Comparison of ENCODE assay signal across 8 cellular contexts in genomic region chr9:63817622-63818518, GRCh38.
DNase-seq lines count a peak whose midpoint lies in the region; ATAC-seq, FAIRE-seq and TF ChIP-seq lines count a peak whose summit lies in the region.

No MANE protein-coding gene starts in this region.

- FAIRE-seq in H1 (lab: Jason Lieb, UNC): no peak

- H3K56ac ChIP-seq in H1 (replicated peaks; ENCODE audit: insufficient read length, low read depth, low read length): no peak overlapping the region

- H2BK12ac ChIP-seq in H1 (ENCODE audit: low read depth, low read length): no peak overlapping the region

- H3K4me2 ChIP-seq in H1 (ENCODE audit: insufficient read depth in 1 of 2, low read depth in 2 of 2, low read length in 2 of 2): peak overlapping the region; percentile 63 to 96

- no peak overlapping the region for H3K14ac ChIP-seq in H1 (ENCODE audit: insufficient read length)

- no peak overlapping the region for H2BK15ac ChIP-seq in H1 (ENCODE audit: low read length)

- H2AFZ ChIP-seq in H1 (ENCODE audit: low read length): no peak overlapping the region

- peaks cover 8 to 32% (median 22%) of the 10 kb centered on the region in 4 experiments for H3K27me3 ChIP-seq in H1 (replicated peaks in 1 of 4; ENCODE audit: control insufficient read depth in 3 of 4, extremely low read depth in 1 of 4, insufficient read depth in 3 of 4, low read length in 3 of 4)

- WGBS in H1 (ENCODE audit: extremely low coverage in 1 of 2, insufficient coverage in 1 of 2, insufficient read length in 1 of 2, insufficient replicate concordance in 2 of 2, low coverage in 1 of 2, low lambda C conversion rate in 2 of 2, missing lambda C conversion rate in 1 of 2), 2 experiments: 38% methylated on average over 40 of the region's 41 CpGs; no CpG with 5 or more reads in 1 of the 2 experiments

- no peak overlapping the region for H2BK5ac ChIP-seq in H1 (ENCODE audit: low read depth, low read length)

- H4K5ac ChIP-seq in H1 (ENCODE audit: insufficient read length, low read depth, low read length): no peak overlapping the region

- peak overlapping the region in 3 of 4 experiments; percentile 11 to 56 (median 38); a peak in 5 of 8 replicates for H3K4me3 ChIP-seq in H1 (ENCODE audit: extremely low read depth in 1 of 4, insufficient read depth in 2 of 4, low read depth in 3 of 4, low read length in 4 of 4)

- H4K8ac ChIP-seq in H1 (ENCODE audit: extremely low read depth, insufficient read depth, low read length): no peak overlapping the region

- CTCF ChIA-PET in H1 (lab: Charles Lee; ENCODE audit: partially characterized antibody): interaction anchor here (1.3 to 1.8 kb wide), 3 partner anchors 953 to 1018 kb away, joined by 3 to 6 read pairs (median 5); no protein-coding TSS in a partner anchor

- TF ChIP-seq CTCF in H1 (IDR thresholded peaks at IDR 0.05; ENCODE audit: control extremely low read depth in 1 of 3, insufficient read depth in 1 of 3, low read depth in 1 of 3, low read length in 3 of 3): no peak

- no peak overlapping the region for H3K18ac ChIP-seq in H1 (ENCODE audit: extremely low read depth, low read length)

- no peak for TF ChIP-seq EP300 in H1 (IDR thresholded peaks at IDR 0.05; ENCODE audit: borderline replicate concordance in 1 of 2, low read depth in 2 of 2, low read length in 2 of 2)

- no peaks in the 10 kb centered on the region for H3K79me2 ChIP-seq in H1 (ENCODE audit: control insufficient read depth in 1 of 2, insufficient read depth in 2 of 2, low read length in 2 of 2)

- ATAC-seq in GM18867 (IDR thresholded peaks at IDR 0.05; ENCODE audit: unreplicated experiment) (peak; percentile 63), HG03066 (IDR thresholded peaks at IDR 0.05; ENCODE audit: low read depth, unreplicated experiment) (peak; percentile 55)

- peak; percentile 44 to 46 for DNase-seq in activated CD4-positive, alpha-beta T cell treated with anti-CD3 and anti-CD28 coated beads for 4 hours
- peak in 1 of 2 experiments; percentile 91 for DNase-seq in H1 (ENCODE audit: low read depth in 1 of 2, low spot score in 2 of 2)
- DNase-seq in mucosa of gallbladder (ENCODE audit: low spot score): peak; percentile 57
- peak; percentile 36 to 52 for DNase-seq in stimulated activated CD8-positive, alpha-beta memory T cell treated with anti-CD3 and anti-CD28 coated beads, Interleukin-7, amount 100 ng/mL, for 1 hour (ENCODE audit: low read depth in 2 of 2)
- no peak for DNase-seq in midbrain (lab: John Stamatoyannopoulos, UW)
- no peak for DNase-seq in stimulated activated naive CD4-positive, alpha-beta T cell treated with Interleukin-2 at 50 U/mL for 16 hours (lab: John Stamatoyannopoulos, UW)

- H3K36me3 ChIP-seq in H1 (ENCODE audit: control insufficient read depth in 2 of 4, insufficient read depth in 4 of 4, low read length in 3 of 4): no peaks in the 10 kb centered on the region

- H3K23ac ChIP-seq in H1 (ENCODE audit: insufficient read length): no peak overlapping the region

- no peak overlapping the region for H2AK5ac ChIP-seq in H1 (ENCODE audit: low read depth, low read length)

- H4K20me1 ChIP-seq in H1 (replicated peaks in 1 of 2; ENCODE audit: control insufficient read depth in 1 of 2, insufficient read depth in 2 of 2, low read length in 2 of 2): peaks cover 0 to 2% of the 10 kb centered on the region in 2 experiments

- H3K23me2 ChIP-seq in H1 (ENCODE audit: low read depth, low read length): peaks cover 4% of the 10 kb centered on the region; the same call in 1 of the 2 replicates

- POLR2A ChIA-PET in H1 (lab: Charles Lee; ENCODE audit: partially characterized antibody): interaction anchor here (1.1 to 2.1 kb wide), 3 partner anchors 1015 to 1019 kb away, joined by 3 to 12 read pairs (median 9); no protein-coding TSS in a partner anchor

- peaks cover 11 to 73% of the 10 kb centered on the region in 2 experiments; a peak in 3 of 4 replicates for H3K9me3 ChIP-seq in H1 (ENCODE audit: insufficient read depth in 2 of 2, low read depth in 1 of 2, low read length in 1 of 2)

- TF ChIP-seq RAD21 in H1 (IDR thresholded peaks at IDR 0.05 in 1 of 2, conservative IDR thresholded peaks at IDR 0.05 in 1 of 2; ENCODE audit: low read depth in 2 of 2, low read length in 2 of 2): 0 out of 4 replicates have a peak, but pooled peaks of 1 of the 2 experiments have one; percentile 6

- no peak overlapping the region for H2BK20ac ChIP-seq in H1 (ENCODE audit: low read length)

- H3K9ac ChIP-seq in H1 (replicated peaks in 1 of 4; ENCODE audit: extremely low read depth in 1 of 4, low read depth in 3 of 4, low read length in 3 of 4): no peak overlapping the region

- no peaks in the 10 kb centered on the region for H3K79me1 ChIP-seq in H1 (ENCODE audit: low read depth, low read length)

- peaks cover 0 to 10% (median 4%) of the 10 kb centered on the region in 4 experiments; a peak in 5 of 7 replicates for H3K4me1 ChIP-seq in H1 (replicated peaks in 1 of 4; ENCODE audit: control insufficient read depth in 3 of 4, insufficient read depth in 4 of 4, low read length in 3 of 4)

- no peak overlapping the region for H2BK120ac ChIP-seq in H1 (replicated peaks; ENCODE audit: low read depth, low read length)

- no peak overlapping the region for H3K4ac ChIP-seq in H1 (replicated peaks; ENCODE audit: insufficient read length, low read depth, low read length)

- no peak for TF ChIP-seq POLR2A in H1 (IDR thresholded peaks at IDR 0.05; ENCODE audit: control extremely low read depth in 1 of 2, low read depth in 2 of 2, low read length in 2 of 2)

- H4K91ac ChIP-seq in H1 (replicated peaks; ENCODE audit: insufficient read length, low read length): no peak overlapping the region

- no peak overlapping the region for H3K27ac ChIP-seq in H1 (ENCODE audit: low read depth, low read length)

TF ChIP-seq in H1, 55 proteins besides CTCF, POLR2A, EP300 and RAD21:
- 0 out of 4 replicates have a peak, but pooled peaks of 1 of the 2 experiments have one; percentile 49 for TF ChIP-seq SIN3A (conservative IDR thresholded peaks at IDR 0.05 in 1 of 2, IDR thresholded peaks at IDR 0.05 in 1 of 2; ENCODE audit: low read depth in 1 of 2, low read length in 2 of 2)
- TF ChIP-seq SP4 (IDR thresholded peaks at IDR 0.05; ENCODE audit: low read length): no peak
- TF ChIP-seq RBBP5 (IDR thresholded peaks at IDR 0.05; ENCODE audit: borderline replicate concordance, low read depth, low read length): no peak; the same call in 1 of the 2 replicates
- TF ChIP-seq POU5F1 (IDR thresholded peaks at IDR 0.05; ENCODE audit: low read depth, low read length): no peak
- TF ChIP-seq YY1 (IDR thresholded peaks at IDR 0.05; ENCODE audit: low read depth, low read length): no peak

Comparison
In these comparisons a context has a peak if more than half of its experiments do, and no peak if none do; other contexts are left out.
1. DNase-seq: peak in activated CD4-positive, alpha-beta T cell treated with anti-CD3 and anti-CD28 coated beads for 4 hours (2 of 2), mucosa of gallbladder (single experiment) and stimulated activated CD8-positive, alpha-beta memory T cell treated with anti-CD3 and anti-CD28 coated beads, Interleukin-7, amount 100 ng/mL, for 1 hour (2 of 2); none in midbrain (single experiment) and stimulated activated naive CD4-positive, alpha-beta T cell treated with Interleukin-2 at 50 U/mL for 16 hours (single experiment).